ENCODE assay signal across 4 cellular contexts in genomic region chr2:69103495-69103894, GRCh38.
"Had no signal": no experiment of that assay in that cellular context is flagged by ENCODE, and none has a peak within 500 bp of the region (broad histone marks: within the 10 kb centered on the region; RNA-seq: fewer than 3 reads in every experiment).

No MANE protein-coding gene starts in this region.

- H2AFZ ChIP-seq: GM23338 had no signal

- H3K4me2 ChIP-seq: GM23338 had no signal

- DNase-seq: H9, HCEC 1CT, IMR-90 had no signal

- ATAC-seq: GM23338 had no signal

- H3K4me3 ChIP-seq: GM23338 had no signal
